11 cellular contexts compared by ENCODE assay signal in the genomic region with DNA sequence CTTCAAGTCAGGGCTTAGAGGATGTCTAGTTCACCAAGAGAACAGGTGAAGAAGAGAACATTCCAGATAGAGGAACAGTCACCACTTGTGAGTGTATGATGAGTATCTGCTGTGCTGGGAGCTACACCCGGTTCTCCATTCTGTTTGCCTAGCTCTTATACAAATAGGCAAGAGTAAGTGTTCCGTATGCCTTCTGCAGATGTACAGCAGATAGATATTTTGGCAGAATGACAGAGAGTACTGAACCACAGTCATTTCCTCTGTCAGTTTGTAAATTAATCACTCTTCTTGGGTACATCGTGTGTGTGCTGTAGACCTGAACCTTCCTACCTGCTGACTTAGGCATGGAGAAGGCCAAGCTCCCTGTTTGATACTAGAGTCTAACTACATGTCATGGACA.
DNase-seq lines count a peak whose midpoint lies in the region; ATAC-seq, FAIRE-seq and TF ChIP-seq lines count a peak whose summit lies in the region.
"Had no signal": no experiment of that assay in that cellular context is flagged by ENCODE, and none has a peak within 500 bp of the region (broad histone marks: within the 10 kb centered on the region; RNA-seq: fewer than 3 reads in every experiment).

No MANE protein-coding gene starts in this region.

- H3K27ac ChIP-seq in small intestine (ENCODE audit: low read depth in 1 of 2, low read length in 1 of 2) (no peak overlapping the region), brain microvascular endothelial cell (no peak overlapping the region)
- H3K27ac ChIP-seq: 22Rv1 had no signal

- no peaks in the 10 kb centered on the region for H3K27me3 ChIP-seq in small intestine (ENCODE audit: control insufficient read depth in 2 of 2, insufficient read depth in 2 of 2, low read length in 2 of 2)
- peaks cover 9% of the 10 kb centered on the region for H3K27me3 ChIP-seq in brain microvascular endothelial cell (replicated peaks)

- H3K4me3 ChIP-seq in small intestine (ENCODE audit: low read depth in 1 of 2, low read length in 2 of 2) = no peak overlapping the region
- H3K4me3 ChIP-seq in brain microvascular endothelial cell (ENCODE audit: low read depth, low read length) = no peak overlapping the region

- no peak for TF ChIP-seq CTCF in brain microvascular endothelial cell (IDR thresholded peaks at IDR 0.05; ENCODE audit: low read depth, low read length, missing control alignments)

- no peak for FAIRE-seq in small intestine (lab: Jason Lieb, UNC)

- H3K36me3 ChIP-seq in small intestine (ENCODE audit: control insufficient read depth in 2 of 2, insufficient read depth in 2 of 2, low read length in 2 of 2) (no peaks in the 10 kb centered on the region), brain microvascular endothelial cell (replicated peaks) (no peaks in the 10 kb centered on the region)

- peak; percentile 30 for DNase-seq in DMS 273 (lab: John Stamatoyannopoulos, UW; ENCODE audit: unreplicated experiment)
- no peak for DNase-seq in DMS 273 treated with DMSO at 0.1 percent for 48 hours (lab: John Stamatoyannopoulos, UW)
- peak; percentile 57 for DNase-seq in NCI-H1694 treated with DMSO at 0.1 percent for 48 hours (lab: John Stamatoyannopoulos, UW)
- DNase-seq in left colon = no peak
- no peak for DNase-seq in small intestine
- DNase-seq in brain microvascular endothelial cell = no peak
- no peak for DNase-seq in NCI-H146 (lab: John Stamatoyannopoulos, UW)
- DNase-seq: amniotic stem cell, substantia nigra had no signal

- H3K4me1 ChIP-seq in small intestine (ENCODE audit: control insufficient read depth in 2 of 2, insufficient read depth in 1 of 2, low read depth in 1 of 2, low read length in 1 of 2) = no peaks in the 10 kb centered on the region

- H3K9me3 ChIP-seq in small intestine (ENCODE audit: control insufficient read depth, low read depth) = no peaks in the 10 kb centered on the region

- peak; percentile 78 for ATAC-seq in GM21825 (IDR thresholded peaks at IDR 0.05; ENCODE audit: unreplicated experiment)
- ATAC-seq in left colon = peak; percentile 73

- intact Hi-C loops in left colon (cut with DNase I, micrococcal nuclease) = no loop called here

- in situ Hi-C loops in brain microvascular endothelial cell (cut with HindIII; ENCODE audit: low pct_ligation_motif_present, low sequenced_read_pairs) = no loop called here

- 56 to 73% (median 57%) methylated on average over 3 of the region's 3 CpGs for WGBS in small intestine, 3 donors

Comparison
In these comparisons a context has a peak if more than half of its experiments do, and no peak if none do; other contexts are left out.
1. DNase-seq: peak in DMS 273 (single experiment) and NCI-H1694 treated with DMSO at 0.1 percent for 48 hours (single experiment); none in DMS 273 treated with DMSO at 0.1 percent for 48 hours (single experiment), left colon (0 of 2), small intestine (single experiment), brain microvascular endothelial cell (single experiment) and NCI-H146 (single experiment).